18 cellular contexts compared by ENCODE assay signal in the genomic region with DNA sequence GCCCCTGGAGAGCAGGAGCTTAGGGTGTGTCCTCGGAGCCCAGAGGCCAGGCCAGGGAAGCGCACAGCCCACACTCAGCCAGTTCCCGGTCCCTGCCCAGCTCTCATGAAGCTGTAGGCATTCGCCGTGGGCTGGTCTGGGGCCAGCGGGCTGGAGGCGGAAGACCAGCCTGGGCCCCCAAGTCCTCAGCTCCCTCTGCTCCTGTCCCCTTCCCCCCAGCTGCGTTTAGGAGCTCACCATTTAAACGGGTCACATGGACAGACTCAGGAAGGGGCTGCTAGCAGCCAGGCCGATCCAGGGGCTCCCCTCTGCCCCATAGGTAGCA. TPM values are rescaled to one million over a fixed set of nuclear protein-coding genes. Genes with fewer than 3 reads are reported as not detected.
DNase-seq lines count a peak whose midpoint lies in the region; ATAC-seq and TF ChIP-seq lines count a peak whose summit lies in the region.
"Had no signal": no experiment of that assay in that cellular context is flagged by ENCODE, and none has a peak within 500 bp of the region (broad histone marks: within the 10 kb centered on the region; RNA-seq: fewer than 3 reads in every experiment).

No MANE protein-coding gene starts in this region.

- H3K4me1 ChIP-seq in HCT116 (ENCODE audit: control insufficient read depth in 1 of 2, insufficient read depth in 2 of 2, low read length in 2 of 2): peaks cover 18 to 36% of the 10 kb centered on the region in 2 experiments; a peak in 3 of 4 replicates
- peaks cover 0 to 70% of the 10 kb centered on the region in 2 donors for H3K4me1 ChIP-seq in right atrium auricular region
- peaks cover 0 to 37% (median 30%) of the 10 kb centered on the region in 5 donors for H3K4me1 ChIP-seq in subcutaneous abdominal adipose tissue (ENCODE audit: control insufficient read depth in 5 of 5, insufficient read depth in 5 of 5, low read length in 5 of 5)
- H3K4me1 ChIP-seq in CD8-positive, alpha-beta T cell (ENCODE audit: insufficient read depth, low read length): no peaks in the 10 kb centered on the region

- no peaks in the 10 kb centered on the region for H3K4me1 Mint-ChIP-seq in CD8-positive, alpha-beta T cell (ENCODE audit: low read depth)
- H3K4me1 Mint-ChIP-seq: stimulated activated memory B cell treated with anti-CD40 and anti-IgM and Interleukin-4, amounts not matched to agents 10 μg/mL and 1 μg/mL and 100 μg/mL, for 72 hours had no signal

- POLR2A ChIA-PET in HCT116 (lab: Charles Lee): interaction anchor here (0.6 to 1.5 kb wide), 3 partner anchors 8 to 201 kb away, joined by 3 to 8 read pairs (median 4); a partner anchor contains a TSS
- POLR2A ChIA-PET in CD8-positive, alpha-beta T cell (lab: Charles Lee): no interaction called here

- no peak for DNase-seq in HCT116 (ENCODE audit: low read depth, low spot score)
- DNase-seq in right atrium auricular region (ENCODE audit: low spot score): no peak
- no peak for DNase-seq in stimulated activated CD4-positive, alpha-beta T cell treated with anti-CD3 and anti-CD28 coated beads, Interleukin-1b, Interleukin-23, amount 100 ng/mL, for 48 hours
- no peak for DNase-seq in CD8-positive, alpha-beta T cell
- no peak for DNase-seq in stimulated activated CD4-positive, alpha-beta T cell treated with anti-CD3 and anti-CD28 coated beads, Interleukin-4, amount 100 ng/mL, for 4 hours
- no peak for DNase-seq in NAMALWA (ENCODE audit: low spot score)
- DNase-seq: activated CD4-positive, alpha-beta T cell treated with anti-CD3 and anti-CD28 coated beads for 48 hours; activated T-cell treated with anti-CD3 and anti-CD28 coated beads, Interleukin-2, amount 50 U/mL, for 4 hours; erythroblast; NCI-H526 treated with DMSO at 0.1 percent for 48 hours; T-helper 2 cell had no signal

- no peaks in the 10 kb centered on the region for H3K36me3 Mint-ChIP-seq in CD8-positive, alpha-beta T cell
- H3K36me3 Mint-ChIP-seq: stimulated activated memory B cell treated with anti-CD40 and anti-IgM and Interleukin-4, amounts not matched to agents 10 μg/mL and 1 μg/mL and 100 μg/mL, for 72 hours had no signal

- no peak overlapping the region for H2AFZ ChIP-seq in HCT116 (ENCODE audit: low read depth, low read length, poor library complexity, severe bottlenecking)

- H3K9me3 Mint-ChIP-seq in CD8-positive, alpha-beta T cell: no peaks in the 10 kb centered on the region
- H3K9me3 Mint-ChIP-seq: activated T-cell treated with anti-CD3 and anti-CD28 coated beads, Interleukin-2, amount 50 U/mL, for 4 hours; nephron; stimulated activated memory B cell treated with anti-CD40 and anti-IgM and Interleukin-4, amounts not matched to agents 10 μg/mL and 1 μg/mL and 100 μg/mL, for 72 hours had no signal

- no peaks in the 10 kb centered on the region for H3K27me3 Mint-ChIP-seq in CD8-positive, alpha-beta T cell (ENCODE audit: low read depth)

- intact Hi-C loops in HCT116 (cut with micrococcal nuclease): loop anchor here (1.0 kb wide), 1 partner anchor 54 kb away; a partner anchor contains a TSS
- intact Hi-C loops in CD8-positive, alpha-beta T cell (cut with DNase I, micrococcal nuclease): no loop called here

- TF ChIP-seq CTCF in HCT116 (IDR thresholded peaks at IDR 0.05 in 2 of 3, conservative IDR thresholded peaks at IDR 0.05 in 1 of 3; ENCODE audit: borderline replicate concordance in 1 of 3, insufficient read depth in 1 of 3, low read depth in 2 of 3, low read length in 2 of 3) (no peak), VCaP (conservative IDR thresholded peaks at IDR 0.05) (peak; percentile 28; the same call in 1 of the 2 replicates), right atrium auricular region (IDR thresholded peaks at IDR 0.05) (no peak)
- no peak for TF ChIP-seq CTCF in CD8-positive, alpha-beta T cell (IDR thresholded peaks at IDR 0.05)

- TF ChIP-seq POLR2A in HCT116 (IDR thresholded peaks at IDR 0.05; ENCODE audit: borderline replicate concordance, extremely low read depth, insufficient read depth, insufficient read length): no peak

- peak overlapping the region; percentile 61 for H3K4me2 ChIP-seq in HCT116 (ENCODE audit: low read length)

- BruUV-seq in HCT116 (replicated peaks; lab: Mats Ljungman, UMichigan): no TSS peak

- H3K9ac ChIP-seq in HCT116 (ENCODE audit: low read length) (peak overlapping the region; percentile 27), subcutaneous abdominal adipose tissue (ENCODE audit: low read length in 5 of 5) (peak overlapping the region in 4 of 5 donors; percentile 46 to 66 (median 58))

- H3K79me2 ChIP-seq in HCT116 (ENCODE audit: insufficient read depth, low read length): no peaks in the 10 kb centered on the region

- no peaks in the 10 kb centered on the region for H4K20me1 ChIP-seq in HCT116 (ENCODE audit: insufficient read depth)

- no peaks in the 10 kb centered on the region for H3K27me3 ChIP-seq in HCT116 (ENCODE audit: insufficient read depth, low read length)
- no peaks in the 10 kb centered on the region for H3K27me3 ChIP-seq in right atrium auricular region
- H3K27me3 ChIP-seq in subcutaneous abdominal adipose tissue (ENCODE audit: control insufficient read depth in 5 of 5, insufficient read depth in 4 of 5, low read length in 5 of 5): peaks cover 0 to 3% (median 0%) of the 10 kb centered on the region in 5 donors
- H3K27me3 ChIP-seq in CD8-positive, alpha-beta T cell (ENCODE audit: insufficient read depth, low read length): no peaks in the 10 kb centered on the region

- no peak overlapping the region for H3K4me3 Mint-ChIP-seq in CD8-positive, alpha-beta T cell
- H3K4me3 Mint-ChIP-seq: activated T-cell treated with anti-CD3 and anti-CD28 coated beads, Interleukin-2, amount 50 U/mL, for 4 hours; nephron; stimulated activated memory B cell treated with anti-CD40 and anti-IgM and Interleukin-4, amounts not matched to agents 10 μg/mL and 1 μg/mL and 100 μg/mL, for 72 hours had no signal

- H3K9me3 ChIP-seq in HCT116 (ENCODE audit: control insufficient read depth in 1 of 2, insufficient read depth in 1 of 2, low read depth in 1 of 2, low read length in 2 of 2) (no peaks in the 10 kb centered on the region), right atrium auricular region (no peaks in the 10 kb centered on the region), subcutaneous abdominal adipose tissue (ENCODE audit: control insufficient read depth in 5 of 5, low read length in 5 of 5) (no peaks in the 10 kb centered on the region)
- no peaks in the 10 kb centered on the region for H3K9me3 ChIP-seq in CD8-positive, alpha-beta T cell (ENCODE audit: low read length)
- H3K9me3 ChIP-seq: Peyer's patch had no signal

- H3K4me3 ChIP-seq in HCT116 (replicated peaks in 1 of 2; ENCODE audit: low read depth in 1 of 2, low read length in 2 of 2) (peak overlapping the region in 1 of 2 experiments; percentile 18; a peak in 1 of 4 replicates), right atrium auricular region (peak overlapping the region in 1 of 2 donors; percentile 39), subcutaneous abdominal adipose tissue (ENCODE audit: low read depth in 1 of 5, low read length in 5 of 5) (peak overlapping the region in 4 of 5 donors; percentile 27 to 60 (median 42))
- H3K4me3 ChIP-seq in CD8-positive, alpha-beta T cell (ENCODE audit: low read depth, low read length): no peak overlapping the region
- H3K4me3 ChIP-seq: Peyer's patch had no signal

- CTCF ChIA-PET in HCT116 (lab: Charles Lee): interaction anchor here (0.9 to 1.9 kb wide), 8 partner anchors 8 to 286 kb away, joined by 3 to 15 read pairs (median 5); a partner anchor contains a TSS
- CTCF ChIA-PET in CD8-positive, alpha-beta T cell (lab: Charles Lee): no interaction called here

- peak overlapping the region; percentile 44; the same call in 1 of the 2 replicates for H3K27ac ChIP-seq in HCT116 (ENCODE audit: low read depth, low read length)
- peak overlapping the region; percentile 42 for H3K27ac ChIP-seq in VCaP
- H3K27ac ChIP-seq in right atrium auricular region: peak overlapping the region; percentile 89 to 91
- no peak overlapping the region for H3K27ac ChIP-seq in subcutaneous abdominal adipose tissue (ENCODE audit: low read depth, low read length)
- H3K27ac ChIP-seq in CD8-positive, alpha-beta T cell (ENCODE audit: low read depth, low read length): no peak overlapping the region

- RAD21 ChIA-PET in HCT116 (lab: Charles Lee; ENCODE audit: low non-redundant PET in 1 of 2, low total read pairs in 2 of 2, uncharacterized antibody in 2 of 2, unreplicated experiment in 2 of 2): interaction anchor here (1.2 to 1.3 kb wide), 2 partner anchors 17 kb away, joined by 6 to 9 read pairs; a partner anchor contains a TSS

- no peak overlapping the region for H3K27ac Mint-ChIP-seq in CD8-positive, alpha-beta T cell
- H3K27ac Mint-ChIP-seq: nephron; stimulated activated memory B cell treated with anti-CD40 and anti-IgM and Interleukin-4, amounts not matched to agents 10 μg/mL and 1 μg/mL and 100 μg/mL, for 72 hours had no signal

- ATAC-seq in HCT116: no peak
- no peak for ATAC-seq in CD8-positive, alpha-beta T cell
- ATAC-seq: activated T-cell treated with anti-CD3 and anti-CD28 coated beads, Interleukin-2, amount 50 U/mL, for 4 hours; stimulated activated memory B cell treated with anti-CD40 and anti-IgM and Interleukin-4, amounts not matched to agents 10 μg/mL and 1 μg/mL and 100 μg/mL, for 72 hours had no signal

- H3K36me3 ChIP-seq in HCT116 (ENCODE audit: control insufficient read depth in 1 of 2, insufficient read depth in 2 of 2, low read length in 2 of 2): no peaks in the 10 kb centered on the region
- H3K36me3 ChIP-seq in right atrium auricular region: no peaks in the 10 kb centered on the region
- peaks cover 0 to 12% (median 7%) of the 10 kb centered on the region in 5 donors for H3K36me3 ChIP-seq in subcutaneous abdominal adipose tissue (ENCODE audit: control insufficient read depth in 5 of 5, insufficient read depth in 5 of 5, low read length in 5 of 5)
- no peaks in the 10 kb centered on the region for H3K36me3 ChIP-seq in CD8-positive, alpha-beta T cell (ENCODE audit: insufficient read depth, low read length)
- H3K36me3 ChIP-seq: Peyer's patch had no signal

- H3K9me2 ChIP-seq in HCT116 (ENCODE audit: insufficient read depth): no peaks in the 10 kb centered on the region

- TF ChIP-seq RAD21 in HCT116 (IDR thresholded peaks at IDR 0.05; ENCODE audit: low read depth): no peak

RNA-seq across cellular contexts. Expression of a gene that starts 17.4 kb away (rescaled TPM):
- total RNA-seq in HCT116 (2021; ENCODE audit: unreplicated experiment) (21.9 TPM), right atrium auricular region (10 to 100 TPM; 15.4 to 36.6 TPM)
- 15.6 and 15.7 TPM in 2 replicates for polyA plus RNA-seq in HCT116 (2012)
- 10 to 100 TPM; 21.0 to 22.1 TPM for total RNA-seq in CD8-positive, alpha-beta T cell

RNA-seq across cellular contexts. Expression of a gene that starts 18.8 kb away (rescaled TPM):
- 26.4 TPM for total RNA-seq in HCT116 (2021; ENCODE audit: unreplicated experiment)
- 18.3 and 19.7 TPM in 2 replicates for polyA plus RNA-seq in HCT116 (2012)
- total RNA-seq in right atrium auricular region: 10 to 100 TPM; 39.4 to 44.5 TPM
- 1 to 10 TPM; 5.4 to 6.6 TPM for total RNA-seq in CD8-positive, alpha-beta T cell

RNA-seq across cellular contexts. Expression of a gene that starts 27.4 kb away (rescaled TPM):
- 1.2 TPM for total RNA-seq in HCT116 (2021; ENCODE audit: unreplicated experiment)
- polyA plus RNA-seq in HCT116 (2012): 0.51 and 0.57 TPM in 2 replicates
- total RNA-seq in right atrium auricular region: 1 to 10 TPM in 1 of 2 donors, under 1 TPM in 1; 0.15 to 1.1 TPM
- under 1 TPM; 0.14 to 0.31 TPM for total RNA-seq in CD8-positive, alpha-beta T cell

RNA-seq across cellular contexts. Expression of a gene that starts 42.2 kb away (rescaled TPM):
- total RNA-seq in HCT116 (2021; ENCODE audit: unreplicated experiment): 4.6 TPM
- polyA plus RNA-seq in HCT116 (2012): 1.2 and 1.5 TPM in 2 replicates
- total RNA-seq in right atrium auricular region: not detected
- total RNA-seq in CD8-positive, alpha-beta T cell: under 1 TPM; 0.03 to 0.11 TPM
- total RNA-seq: M059J had no signal
- polyA plus RNA-seq: BJ had no signal

RNA-seq across cellular contexts. Expression of a gene that starts 53.9 kb away (rescaled TPM):
- total RNA-seq in HCT116 (2021; ENCODE audit: unreplicated experiment): 20.4 TPM
- polyA plus RNA-seq in HCT116 (2012): 9.5 and 10.5 TPM in 2 replicates
- total RNA-seq in right atrium auricular region: 1 to 10 TPM; 2.5 to 4.4 TPM
- 1 to 10 TPM; 6.7 TPM for total RNA-seq in CD8-positive, alpha-beta T cell

Comparison
In these comparisons a context has a peak if more than half of its experiments do, and no peak if none do; other contexts are left out.
1. H3K27ac ChIP-seq: peak in HCT116 (single experiment), VCaP (single experiment) and right atrium auricular region (2 of 2); none in subcutaneous abdominal adipose tissue (single experiment) and CD8-positive, alpha-beta T cell (single experiment).